9 cellular contexts compared by ENCODE assay signal in the genomic region with DNA sequence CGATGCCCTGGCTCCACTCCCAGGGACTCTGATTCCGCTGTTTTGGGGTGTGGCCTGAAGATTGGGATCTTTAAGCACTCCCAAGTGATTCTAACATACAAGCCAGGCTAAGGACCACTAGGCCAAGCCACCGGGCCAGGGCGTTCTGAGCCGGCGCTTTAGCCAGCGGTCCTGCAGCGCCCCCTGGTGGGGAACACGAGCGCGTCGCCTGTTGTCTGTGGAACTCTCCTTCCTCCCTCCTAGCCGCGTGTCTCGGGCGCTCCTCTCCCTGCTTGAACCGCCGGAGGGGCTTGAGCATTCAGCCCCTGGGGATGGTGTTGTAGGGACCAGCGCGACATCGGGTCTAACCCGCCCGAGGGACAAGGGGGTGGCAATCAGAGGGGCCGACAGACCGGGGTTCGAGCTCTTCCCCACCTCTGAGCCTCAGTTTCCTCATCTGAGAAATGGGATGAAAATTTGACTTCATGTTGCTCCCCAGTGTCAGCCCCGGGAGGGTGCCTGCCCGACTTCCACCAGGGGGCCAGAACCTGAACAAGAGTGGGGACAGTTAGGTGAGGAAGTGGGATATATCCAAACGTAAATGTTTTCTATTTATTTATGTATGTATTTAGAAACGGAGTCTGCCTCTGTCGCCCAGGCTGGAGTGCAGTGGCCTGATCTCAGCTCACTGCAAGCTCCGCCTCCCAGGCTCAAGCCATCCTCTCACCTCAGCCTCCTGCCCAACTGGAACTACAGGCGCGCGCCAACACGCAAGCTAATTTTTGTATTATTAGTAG. TPM values are rescaled to one million over a fixed set of nuclear protein-coding genes. Genes with fewer than 3 reads are reported as not detected.
DNase-seq lines count a peak whose midpoint lies in the region; ATAC-seq and TF ChIP-seq lines count a peak whose summit lies in the region.
"Had no signal": no experiment of that assay in that cellular context is flagged by ENCODE, and none has a peak within 500 bp of the region (broad histone marks: within the 10 kb centered on the region; RNA-seq: fewer than 3 reads in every experiment).

No MANE protein-coding gene starts in this region.

- BruUV-seq in Panc1 (replicated peaks; lab: Mats Ljungman, UMichigan): no TSS peak

- H3K4me3 ChIP-seq in Panc1 (ENCODE audit: low read depth in 2 of 2, low read length in 2 of 2) (no peak overlapping the region), fibroblast of villous mesenchyme (ENCODE audit: low read depth, low read length) (no peak overlapping the region), suprapubic skin (no peak overlapping the region)

- H3K27ac ChIP-seq in Panc1 (ENCODE audit: low read length) (no peak overlapping the region), suprapubic skin (peak overlapping the region; percentile 68)

- H3K27me3 ChIP-seq in Panc1 (ENCODE audit: control insufficient read depth, insufficient read depth, low read length) (no peaks in the 10 kb centered on the region), suprapubic skin (no peaks in the 10 kb centered on the region)

- POLR2A ChIA-PET in Panc1 (lab: Charles Lee): no interaction called here

- 50% methylated on average over 17 of the region's 36 CpGs for WGBS in suprapubic skin

- H3K9me3 ChIP-seq in Panc1 (ENCODE audit: control insufficient read depth, insufficient read depth, low read depth, low read length): no peaks in the 10 kb centered on the region
- no peaks in the 10 kb centered on the region for H3K9me3 ChIP-seq in suprapubic skin

- in situ Hi-C loops in Panc1 (cut with HindIII; ENCODE audit: low pct_unique_long_range_greater_than_20kb, low sequenced_read_pairs): no loop called here

- intact Hi-C loops in Panc1 (cut with micrococcal nuclease; ENCODE audit: unreplicated experiment): no loop called here

- TF ChIP-seq CTCF in Panc1 (IDR thresholded peaks at IDR 0.05): peak; percentile 53
- TF ChIP-seq CTCF in fibroblast of villous mesenchyme (IDR thresholded peaks at IDR 0.05; ENCODE audit: insufficient read depth, low read depth, low read length): peak; percentile 93
- peak in 1 of 3 donors; percentile 91 for TF ChIP-seq CTCF in omental fat pad (IDR thresholded peaks at IDR 0.05)
- TF ChIP-seq CTCF in suprapubic skin (IDR thresholded peaks at IDR 0.05): peak; percentile 92 to 95

- DNase-seq in CMK (ENCODE audit: low read depth) (peak; percentile 76), HUDEP-2 (lab: John Stamatoyannopoulos, UW; ENCODE audit: unreplicated experiment in 76 of 76) (peak in 67 of 76 experiments; percentile 16 to 86 (median 63)), Panc1 (ENCODE audit: low read depth, low spot score) (no peak), fibroblast of villous mesenchyme (ENCODE audit: low read depth) (peak; percentile 77), omental fat pad (ENCODE audit: low spot score) (peak; percentile 62), suprapubic skin (ENCODE audit: low spot score in 2 of 2) (peak; percentile 88 to 92)
- peak; percentile 69 to 72 for DNase-seq in activated T-helper 1 cell treated with anti-CD3 and anti-CD28 coated beads, Interleukin-2, amount 50 U/mL, for 16 hours (ENCODE audit: low read depth in 1 of 2, low spot score in 1 of 2)

- CTCF ChIA-PET in Panc1 (lab: Charles Lee): no interaction called here

- no peaks in the 10 kb centered on the region for H3K36me3 ChIP-seq in Panc1 (ENCODE audit: control insufficient read depth, insufficient read depth, low read length)
- no peaks in the 10 kb centered on the region for H3K36me3 ChIP-seq in suprapubic skin

- H3K4me1 ChIP-seq in Panc1 (ENCODE audit: control insufficient read depth, insufficient read depth, low read length) (no peaks in the 10 kb centered on the region; the same call in 1 of the 2 replicates), suprapubic skin (peaks cover 18% of the 10 kb centered on the region)

- TF ChIP-seq POLR2A in suprapubic skin (IDR thresholded peaks at IDR 0.05): no peak

- no peak for TF ChIP-seq EP300 in suprapubic skin (IDR thresholded peaks at IDR 0.05)

- no peak for ATAC-seq in Panc1
- peak; percentile 74 for ATAC-seq in omental fat pad (ENCODE audit: low FRiP score)
- no peak for ATAC-seq in HG03139 (IDR thresholded peaks at IDR 0.05; ENCODE audit: unreplicated experiment)

RNA-seq across cellular contexts. Expression of gene PNMA8B, which starts 18.0 kb away (rescaled TPM):
- total RNA-seq in Panc1 (2021; ENCODE audit: unreplicated experiment) (not detected), fibroblast of villous mesenchyme (0.32 and 0.43 TPM in 2 replicates), omental fat pad (1 to 10 TPM in 3 of 4 donors, under 1 TPM in 1; 0.93 to 3.0 (median 1.7) TPM), suprapubic skin (1 to 10 TPM; 1.8 to 3.2 (median 2.8) TPM)
- polyA plus RNA-seq in Panc1 (2012; ENCODE audit: insufficient read length): not detected
- polyA plus RNA-seq: IgD-negative memory B cell had no signal

RNA-seq across cellular contexts. Expression of gene PNMA8A, which starts 42.3 kb away (rescaled TPM):
- not detected for total RNA-seq in Panc1 (2021; ENCODE audit: unreplicated experiment)
- not detected for polyA plus RNA-seq in Panc1 (2012; ENCODE audit: insufficient read length)
- total RNA-seq in fibroblast of villous mesenchyme: 0.97 and 9.9 TPM in 2 replicates
- 1 to 10 TPM in 2 of 4 donors, under 1 TPM in 2; 0.72 to 3.5 (median 1.0) TPM for total RNA-seq in omental fat pad
- 1 to 10 TPM in 3 of 4 donors, under 1 TPM in 1; 0.72 to 3.9 (median 1.4) TPM for total RNA-seq in suprapubic skin
- polyA plus RNA-seq: IgD-negative memory B cell had no signal
